Comparison of ENCODE assay signal across 1 cellular context in genomic region chr4:69095301-69095731, GRCh38.
TF ChIP-seq lines count a peak whose summit lies in the region.

No MANE protein-coding gene starts in this region.

TF ChIP-seq in HepG2, 621 proteins besides CTCF, POLR2A, EP300 and RAD21 (continued from another document and continues in another):
- TF ChIP-seq ZBTB26 (CRISPR knock-in tag; IDR thresholded peaks at IDR 0.05; ENCODE audit: borderline replicate concordance) (no peak), IRX3 (CRISPR knock-in tag; IDR thresholded peaks at IDR 0.05; ENCODE audit: borderline replicate concordance, low read depth) (no peak), ZNF20 (CRISPR knock-in tag; IDR thresholded peaks at IDR 0.05) (no peak), FOSL2 (CRISPR knock-in tag; IDR thresholded peaks at IDR 0.05) (peak; percentile 80), HOXA5 (CRISPR knock-in tag; IDR thresholded peaks at IDR 0.05) (0 out of 2 replicates have a peak, but pooled peaks have one; percentile 22), MLLT10 (CRISPR knock-in tag; IDR thresholded peaks at IDR 0.05) (no peak), KAT7 (CRISPR knock-in tag; IDR thresholded peaks at IDR 0.05; ENCODE audit: borderline replicate concordance) (no peak), DPF2 (CRISPR knock-in tag; IDR thresholded peaks at IDR 0.05; ENCODE audit: borderline replicate concordance, low read depth) (peak; percentile 45; the same call in 1 of the 2 replicates), SKIL (CRISPR knock-in tag; IDR thresholded peaks at IDR 0.05; ENCODE audit: borderline replicate concordance) (no peak), ZNF235 (CRISPR knock-in tag; IDR thresholded peaks at IDR 0.05; ENCODE audit: borderline replicate concordance) (no peak), DDIT3 (CRISPR knock-in tag; IDR thresholded peaks at IDR 0.05) (no peak), POGZ (CRISPR knock-in tag; IDR thresholded peaks at IDR 0.05) (peak; percentile 54), ZGPAT (CRISPR knock-in tag; IDR thresholded peaks at IDR 0.05) (peak; percentile 52), RCOR2 (CRISPR knock-in tag; IDR thresholded peaks at IDR 0.05) (peak; percentile 46; the same call in 1 of the 2 replicates), ZFAT (CRISPR knock-in tag; conservative IDR thresholded peaks at IDR 0.05) (no peak), ZBTB2 (CRISPR knock-in tag; IDR thresholded peaks at IDR 0.05; ENCODE audit: low read depth) (no peak), ZNF567 (CRISPR knock-in tag; IDR thresholded peaks at IDR 0.05; ENCODE audit: borderline replicate concordance) (no peak), ATF3 (CRISPR knock-in tag; IDR thresholded peaks at IDR 0.05) (peak; percentile 47; the same call in 1 of the 2 replicates), PAXIP1 (CRISPR knock-in tag; conservative IDR thresholded peaks at IDR 0.05) (peak; percentile 81), PCBP1 (IDR thresholded peaks at IDR 0.05; ENCODE audit: borderline replicate concordance, low read depth, low read length) (no peak), HMG20A (CRISPR knock-in tag; IDR thresholded peaks at IDR 0.05; ENCODE audit: borderline replicate concordance) (peak; percentile 85; the same call in 1 of the 2 replicates), ZNF562 (CRISPR knock-in tag; IDR thresholded peaks at IDR 0.05; ENCODE audit: borderline replicate concordance) (no peak), ZNF354B (CRISPR knock-in tag; IDR thresholded peaks at IDR 0.05) (no peak), ZNF496 (CRISPR knock-in tag; IDR thresholded peaks at IDR 0.05; ENCODE audit: insufficient replicate concordance) (no peak), CEBPG (CRISPR knock-in tag; IDR thresholded peaks at IDR 0.05) (peak; percentile 46; the same call in 1 of the 2 replicates), ADNP (CRISPR knock-in tag; IDR thresholded peaks at IDR 0.05) (no peak), ZNF556 (CRISPR knock-in tag; IDR thresholded peaks at IDR 0.05; ENCODE audit: borderline replicate concordance) (no peak), ZNF652 (CRISPR knock-in tag; IDR thresholded peaks at IDR 0.05; ENCODE audit: borderline replicate concordance, low read depth) (0 out of 2 replicates have a peak, but pooled peaks have one; percentile 12), ZSCAN22 (CRISPR knock-in tag; IDR thresholded peaks at IDR 0.05) (no peak), TMF1 (CRISPR knock-in tag; IDR thresholded peaks at IDR 0.05; ENCODE audit: low read depth) (no peak), CCDC6 (CRISPR knock-in tag; IDR thresholded peaks at IDR 0.05) (no peak), MZF1 (CRISPR knock-in tag; IDR thresholded peaks at IDR 0.05; ENCODE audit: borderline replicate concordance) (no peak), TFE3 (CRISPR knock-in tag; IDR thresholded peaks at IDR 0.05) (peak; percentile 53; the same call in 1 of the 2 replicates), FOSL1 (CRISPR knock-in tag; IDR thresholded peaks at IDR 0.05; ENCODE audit: borderline replicate concordance) (peak; percentile 86), KDM1A (CRISPR knock-in tag; IDR thresholded peaks at IDR 0.05) (no peak), ARID4A (CRISPR knock-in tag; IDR thresholded peaks at IDR 0.05; ENCODE audit: borderline replicate concordance) (no peak), ZKSCAN1 (IDR thresholded peaks at IDR 0.05; ENCODE audit: low read length) (no peak), JUND (CRISPR knock-in tag; IDR thresholded peaks at IDR 0.05) (peak; percentile 68; the same call in 1 of the 2 replicates), PATZ1 (CRISPR knock-in tag; IDR thresholded peaks at IDR 0.05) (no peak), ZBTB20 (CRISPR knock-in tag; IDR thresholded peaks at IDR 0.05; ENCODE audit: borderline replicate concordance, low read depth) (peak; percentile 86; the same call in 1 of the 2 replicates), NFIC (IDR thresholded peaks at IDR 0.05; ENCODE audit: low read length) (peak; percentile 90; the same call in 1 of the 2 replicates), ETS1 (CRISPR knock-in tag; IDR thresholded peaks at IDR 0.05) (no peak)
